17 cellular contexts compared by ENCODE assay signal in genomic region chr20:47780990-47781389, GRCh38. TPM values are rescaled to one million over a fixed set of nuclear protein-coding genes. Genes with fewer than 3 reads are reported as not detected.
DNase-seq lines count a peak whose midpoint lies in the region; ATAC-seq, FAIRE-seq and TF ChIP-seq lines count a peak whose summit lies in the region.
"Had no signal": no experiment of that assay in that cellular context is flagged by ENCODE, and none has a peak within 500 bp of the region (broad histone marks: within the 10 kb centered on the region; RNA-seq: fewer than 3 reads in every experiment).

No MANE protein-coding gene starts in this region.

- H3K4me3 Mint-ChIP-seq in nephron = peak overlapping the region in 2 of 3 experiments; percentile 16 to 20

- H3K36me3 ChIP-seq in H7 (replicated peaks; ENCODE audit: control insufficient read depth, insufficient read depth, low read length) = no peaks in the 10 kb centered on the region

- ATAC-seq in GM21723 (IDR thresholded peaks at IDR 0.05; ENCODE audit: unreplicated experiment) = no peak
- ATAC-seq: HCT116, K562 had no signal

- H3K27me3 Mint-ChIP-seq in nephron (ENCODE audit: low read depth) = no peaks in the 10 kb centered on the region

- FAIRE-seq in GM12891 (lab: Jason Lieb, UNC) = no peak
- FAIRE-seq: G401.6, K562, RCC 7860 had no signal

- peaks cover 23% of the 10 kb centered on the region for H3K36me3 Mint-ChIP-seq in nephron (ENCODE audit: low read depth)

- H3K27ac Mint-ChIP-seq in nephron = peak overlapping the region in 2 of 3 experiments; percentile 75 to 92

- peak; percentile 4 for TF ChIP-seq CTCF in GM12865 (IDR thresholded peaks at IDR 0.05; ENCODE audit: insufficient read depth, low read depth, low read length, missing control alignments)
- TF ChIP-seq CTCF in astrocyte of the cerebellum (IDR thresholded peaks at IDR 0.05; ENCODE audit: low read depth, low read length, missing control alignments) = peak; percentile 11
- peak in 1 of 3 experiments; percentile 17 for TF ChIP-seq CTCF in nephron (IDR thresholded peaks at IDR 0.05; ENCODE audit: unreplicated experiment in 3 of 3)

- H3K9me3 Mint-ChIP-seq in nephron = no peaks in the 10 kb centered on the region

- in situ Hi-C loops in astrocyte of the cerebellum (cut with HindIII; ENCODE audit: low sequenced_read_pairs) = loop anchor here (10.0 kb wide), 1 partner anchor 514 kb away; no protein-coding TSS in a partner anchor

- peaks cover 19% of the 10 kb centered on the region for H3K27me3 ChIP-seq in H7 (ENCODE audit: control insufficient read depth, insufficient read depth, low read length)

- peaks cover 71% of the 10 kb centered on the region for H3K4me1 Mint-ChIP-seq in nephron

- no peak overlapping the region for H3K4me3 ChIP-seq in GM12865 (ENCODE audit: low read depth, low read length)
- H3K4me3 ChIP-seq in H7 (ENCODE audit: insufficient read depth, low read depth, low read length) = no peak overlapping the region
- no peak overlapping the region for H3K4me3 ChIP-seq in astrocyte of the cerebellum (ENCODE audit: low read depth, low read length)
- H3K4me3 ChIP-seq: K562 had no signal

- DNase-seq in GM12865 (ENCODE audit: low read depth) = no peak
- peak; percentile 58 for DNase-seq in H7
- DNase-seq in astrocyte of the cerebellum (ENCODE audit: low read depth) = no peak
- DNase-seq in GM12891 (ENCODE audit: insufficient read length, low spot score) = no peak
- no peak for DNase-seq in activated CD4-positive, CD25-positive, alpha-beta regulatory T cell treated with anti-CD3 and anti-CD28 coated beads, Interleukin-2, amount 50 U/mL, for 72 hours
- DNase-seq in occipital lobe (lab: John Stamatoyannopoulos, UW) = no peak
- DNase-seq: ACHN, NCI-H146, NCI-H2171, Right ventricle myocardium superior, SW 1271 had no signal

- TF ChIP-seq POLR2A in GM12891 (IDR thresholded peaks at IDR 0.05; ENCODE audit: low read depth, low read length) = no peak

TF ChIP-seq in GM12891, 5 proteins besides CTCF, POLR2A, EP300 and RAD21:
- TF ChIP-seq POU2F2 (IDR thresholded peaks at IDR 0.05; ENCODE audit: low read depth, low read length) (no peak), TAF1 (IDR thresholded peaks at IDR 0.05; ENCODE audit: low read depth, low read length) (no peak), SPI1 (IDR thresholded peaks at IDR 0.05; ENCODE audit: low read depth, low read length) (no peak), PAX5 (IDR thresholded peaks at IDR 0.05; ENCODE audit: insufficient read depth, low read length, severe bottlenecking) (no peak), POLR2AphosphoS5 (IDR thresholded peaks at IDR 0.05; ENCODE audit: low read depth, low read length) (no peak)

RNA-seq across cellular contexts. Expression of gene SULF2, which starts 4.3 kb away (rescaled TPM):
- 23.9 and 52.0 TPM in 2 replicates for total RNA-seq in H7 (2014; rRNA removed; shearing (Covaris generic))
- 3.1 TPM for polyA plus RNA-seq in GM12891 (2012; ENCODE audit: low read depth, missing spikeins)
- 9.4 TPM for total RNA-seq in occipital lobe
- polyA plus RNA-seq: K562 had no signal
